ENCODE assay signal across 11 cellular contexts in the genomic region with DNA sequence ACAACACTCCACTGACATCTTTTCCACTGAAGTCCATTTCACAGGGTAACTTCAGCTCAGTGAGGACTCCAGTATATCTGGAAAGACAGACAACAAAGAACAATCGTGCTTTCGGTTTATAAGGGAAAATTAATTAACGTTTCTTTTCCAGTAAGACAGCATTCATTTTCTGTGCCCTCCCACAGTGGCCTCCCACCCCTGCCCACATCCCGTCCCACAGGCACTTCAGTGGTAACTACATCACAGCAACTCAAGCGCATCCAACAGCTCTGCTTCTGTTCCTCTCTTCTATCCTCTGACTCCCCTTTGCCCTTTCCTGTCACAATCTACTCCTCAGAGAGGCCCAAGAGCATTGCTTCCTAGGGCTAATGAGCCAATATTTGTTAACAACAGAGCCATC. TPM values are rescaled to one million over a fixed set of nuclear protein-coding genes. Genes with fewer than 3 reads are reported as not detected.
DNase-seq lines count a peak whose midpoint lies in the region; ATAC-seq and TF ChIP-seq lines count a peak whose summit lies in the region.
"Had no signal": no experiment of that assay in that cellular context is flagged by ENCODE, and none has a peak within 500 bp of the region (broad histone marks: within the 10 kb centered on the region; RNA-seq: fewer than 3 reads in every experiment).

No MANE protein-coding gene starts in this region.

- no peaks in the 10 kb centered on the region for H3K36me3 Mint-ChIP-seq in activated T-cell treated with anti-CD3 and anti-CD28 coated beads, Interleukin-2, amount 50 U/mL, for 24 hours (ENCODE audit: low read depth)
- H3K36me3 Mint-ChIP-seq in naive B cell (no peaks in the 10 kb centered on the region), WTC11 (peaks cover 70% of the 10 kb centered on the region)

- TF ChIP-seq CTCF in WTC11 (IDR thresholded peaks at IDR 0.05): no peak

- H3K27me3 Mint-ChIP-seq in activated T-cell treated with anti-CD3 and anti-CD28 coated beads, Interleukin-2, amount 50 U/mL, for 24 hours: no peaks in the 10 kb centered on the region
- H3K27me3 Mint-ChIP-seq in naive B cell (no peaks in the 10 kb centered on the region), WTC11 (ENCODE audit: low read depth) (no peaks in the 10 kb centered on the region)

- CTCF ChIA-PET in WTC11 (lab: Charles Lee): no interaction called here
- CTCF ChIA-PET in HEK293T (lab: Yijun Ruan, JAX): no interaction called here

- H3K27ac Mint-ChIP-seq in activated T-cell treated with anti-CD3 and anti-CD28 coated beads, Interleukin-2, amount 50 U/mL, for 24 hours: peak overlapping the region; percentile 57
- H3K27ac Mint-ChIP-seq in naive B cell (peak overlapping the region in 4 of 6 donors; percentile 43 to 69 (median 56)), WTC11 (no peak overlapping the region)

- no peak for DNase-seq in activated T-cell treated with anti-CD3 and anti-CD28 coated beads, Interleukin-2, amount 50 U/mL, for 24 hours
- DNase-seq in activated T-cell treated with anti-CD3 and anti-CD28 coated beads for 4 hours (no peak), naive B cell (peak; percentile 52), WTC11 (ENCODE audit: low spot score) (no peak), HEK293T (ENCODE audit: extremely low spot score) (no peak), NCI-H187 (lab: John Stamatoyannopoulos, UW) (no peak)
- DNase-seq: activated gamma-delta T cell treated with Interleukin-2 at 50 U/mL for 16 hours; NCI-H446; stimulated activated CD4-positive, alpha-beta T cell treated with anti-CD3 and anti-CD28 coated beads, Interleukin-4, amount 100 ng/mL, for 24 hours had no signal

- POLR2A ChIA-PET in WTC11 (lab: Charles Lee): no interaction called here
- POLR2A ChIA-PET in HEK293T (lab: Yijun Ruan, JAX): no interaction called here

- ATAC-seq in GM21526 (IDR thresholded peaks at IDR 0.05; ENCODE audit: low FRiP score, unreplicated experiment) (peak; percentile 48), HG03196 (IDR thresholded peaks at IDR 0.05; ENCODE audit: unreplicated experiment) (peak; percentile 87), naive B cell (ENCODE audit: low read depth in 2 of 2) (peak; percentile 100), WTC11 (no peak)

- H3K4me3 Mint-ChIP-seq in activated T-cell treated with anti-CD3 and anti-CD28 coated beads, Interleukin-2, amount 50 U/mL, for 24 hours: peak overlapping the region; percentile 42
- H3K4me3 Mint-ChIP-seq in naive B cell: peak overlapping the region; percentile 4 to 82 (median 70)
- no peak overlapping the region for H3K4me3 Mint-ChIP-seq in WTC11

- no peaks in the 10 kb centered on the region for H3K9me3 Mint-ChIP-seq in activated T-cell treated with anti-CD3 and anti-CD28 coated beads, Interleukin-2, amount 50 U/mL, for 24 hours
- H3K9me3 Mint-ChIP-seq in naive B cell (no peaks in the 10 kb centered on the region), WTC11 (no peaks in the 10 kb centered on the region)

- H3K4me1 Mint-ChIP-seq in activated T-cell treated with anti-CD3 and anti-CD28 coated beads, Interleukin-2, amount 50 U/mL, for 24 hours (ENCODE audit: low read depth): peaks cover 6% of the 10 kb centered on the region
- H3K4me1 Mint-ChIP-seq in naive B cell (peaks cover 14 to 21% (median 19%) of the 10 kb centered on the region in 3 donors), WTC11 (no peaks in the 10 kb centered on the region)

TF ChIP-seq in WTC11, 78 proteins besides CTCF, POLR2A, EP300 and RAD21:
- no peak for TF ChIP-seq ZNF121 (CRISPR knock-in tag; IDR thresholded peaks at IDR 0.05)
- TF ChIP-seq SMAD3 (CRISPR knock-in tag; IDR thresholded peaks at IDR 0.05; ENCODE audit: borderline replicate concordance): no peak
- no peak for TF ChIP-seq ZNF423 (CRISPR knock-in tag; IDR thresholded peaks at IDR 0.05)
- TF ChIP-seq, protein P1, sequence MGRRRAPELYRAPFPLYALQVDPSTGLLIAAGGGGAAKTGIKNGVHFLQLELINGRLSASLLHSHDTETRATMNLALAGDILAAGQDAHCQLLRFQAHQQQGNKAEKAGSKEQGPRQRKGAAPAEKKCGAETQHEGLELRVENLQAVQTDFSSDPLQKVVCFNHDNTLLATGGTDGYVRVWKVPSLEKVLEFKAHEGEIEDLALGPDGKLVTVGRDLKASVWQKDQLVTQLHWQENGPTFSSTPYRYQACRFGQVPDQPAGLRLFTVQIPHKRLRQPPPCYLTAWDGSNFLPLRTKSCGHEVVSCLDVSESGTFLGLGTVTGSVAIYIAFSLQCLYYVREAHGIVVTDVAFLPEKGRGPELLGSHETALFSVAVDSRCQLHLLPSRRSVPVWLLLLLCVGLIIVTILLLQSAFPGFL (CRISPR knock-in tag; IDR thresholded peaks at IDR 0.05; ENCODE audit: borderline replicate concordance): no peak
- no peak for TF ChIP-seq NR1H2 (CRISPR knock-in tag; IDR thresholded peaks at IDR 0.05)
- TF ChIP-seq, protein P2, sequence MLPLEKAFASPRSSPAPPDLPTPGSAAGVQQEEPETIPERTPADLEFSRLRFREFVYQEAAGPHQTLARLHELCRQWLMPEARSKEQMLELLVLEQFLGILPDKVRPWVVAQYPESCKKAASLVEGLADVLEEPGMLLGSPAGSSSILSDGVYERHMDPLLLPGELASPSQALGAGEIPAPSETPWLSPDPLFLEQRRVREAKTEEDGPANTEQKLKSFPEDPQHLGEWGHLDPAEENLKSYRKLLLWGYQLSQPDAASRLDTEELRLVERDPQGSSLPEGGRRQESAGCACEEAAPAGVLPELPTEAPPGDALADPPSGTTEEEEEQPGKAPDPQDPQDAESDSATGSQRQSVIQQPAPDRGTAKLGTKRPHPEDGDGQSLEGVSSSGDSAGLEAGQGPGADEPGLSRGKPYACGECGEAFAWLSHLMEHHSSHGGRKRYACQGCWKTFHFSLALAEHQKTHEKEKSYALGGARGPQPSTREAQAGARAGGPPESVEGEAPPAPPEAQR (CRISPR knock-in tag; IDR thresholded peaks at IDR 0.05): no peak
TF ChIP-seq in WTC11: peak in this region for 0.

TF ChIP-seq in HEK293T, 16 proteins besides CTCF, POLR2A, EP300 and RAD21:
- TF ChIP-seq SP1 (IDR thresholded peaks at IDR 0.05): no peak
- TF ChIP-seq ZNF384 (IDR thresholded peaks at IDR 0.05): no peak
- TF ChIP-seq HDGF (IDR thresholded peaks at IDR 0.05; ENCODE audit: borderline replicate concordance): no peak
- no peak for TF ChIP-seq CTBP1 (IDR thresholded peaks at IDR 0.05; ENCODE audit: borderline replicate concordance)
- TF ChIP-seq TARDBP (IDR thresholded peaks at IDR 0.05): no peak
- no peak for TF ChIP-seq LEF1 (IDR thresholded peaks at IDR 0.05; ENCODE audit: borderline replicate concordance)
- TF ChIP-seq FOXA1 (IDR thresholded peaks at IDR 0.05): no peak
- no peak for TF ChIP-seq ARNT (IDR thresholded peaks at IDR 0.05)
- TF ChIP-seq FOXM1 (IDR thresholded peaks at IDR 0.05; ENCODE audit: borderline replicate concordance): no peak
- TF ChIP-seq BHLHE40 (IDR thresholded peaks at IDR 0.05; ENCODE audit: borderline replicate concordance): no peak
- TF ChIP-seq ELF4 (IDR thresholded peaks at IDR 0.05): no peak
- TF ChIP-seq SUZ12 (IDR thresholded peaks at IDR 0.05): no peak
- TF ChIP-seq FOXK2 (IDR thresholded peaks at IDR 0.05): no peak
- TF ChIP-seq, protein P3, sequence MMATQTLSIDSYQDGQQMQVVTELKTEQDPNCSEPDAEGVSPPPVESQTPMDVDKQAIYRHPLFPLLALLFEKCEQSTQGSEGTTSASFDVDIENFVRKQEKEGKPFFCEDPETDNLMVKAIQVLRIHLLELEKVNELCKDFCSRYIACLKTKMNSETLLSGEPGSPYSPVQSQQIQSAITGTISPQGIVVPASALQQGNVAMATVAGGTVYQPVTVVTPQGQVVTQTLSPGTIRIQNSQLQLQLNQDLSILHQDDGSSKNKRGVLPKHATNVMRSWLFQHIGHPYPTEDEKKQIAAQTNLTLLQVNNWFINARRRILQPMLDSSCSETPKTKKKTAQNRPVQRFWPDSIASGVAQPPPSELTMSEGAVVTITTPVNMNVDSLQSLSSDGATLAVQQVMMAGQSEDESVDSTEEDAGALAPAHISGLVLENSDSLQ (IDR thresholded peaks at IDR 0.05): no peak
- no peak for TF ChIP-seq NFRKB (IDR thresholded peaks at IDR 0.05)
- no peak for TF ChIP-seq L3MBTL2 (conservative IDR thresholded peaks at IDR 0.05)

RNA-seq across cellular contexts. Expression of a gene that starts 40.3 kb away (rescaled TPM):
- 1 to 10 TPM in 2 of 6 donors, under 1 TPM in 2, not detected in 2; 0.23 to 2.2 (median 1.2) TPM for polyA plus RNA-seq in naive B cell (ENCODE audit: low read depth in 6 of 6)
- total RNA-seq in WTC11 (2021): 136 to 153 TPM (median 145 TPM) in 3 replicates
